Comparison of ENCODE assay signal across 12 cellular contexts in genomic region chr1:27614625-27615344, GRCh38. TPM values are rescaled to one million over a fixed set of nuclear protein-coding genes. Genes with fewer than 3 reads are reported as not detected.
DNase-seq lines count a peak whose midpoint lies in the region; FAIRE-seq and TF ChIP-seq lines count a peak whose summit lies in the region.
"Had no signal": no experiment of that assay in that cellular context is flagged by ENCODE, and none has a peak within 500 bp of the region (broad histone marks: within the 10 kb centered on the region; RNA-seq: fewer than 3 reads in every experiment).

No MANE protein-coding gene starts in this region.

- H3K4me3 ChIP-seq in HUES48 (ENCODE audit: low read depth, low read length), result peak overlapping the region; percentile 77
- peak overlapping the region; percentile 50 to 63 (median 54) for H3K4me3 ChIP-seq in H1 (ENCODE audit: extremely low read depth in 1 of 4, insufficient read depth in 2 of 4, low read depth in 3 of 4, low read length in 4 of 4)
- H3K4me3 ChIP-seq in neuronal stem cell (ENCODE audit: low read length in 2 of 2), result peak overlapping the region in 1 of 2 donors; percentile 69
- no peak overlapping the region for H3K4me3 ChIP-seq in SJCRH30

- H2AFZ ChIP-seq in H1 (ENCODE audit: low read length), result peak overlapping the region; percentile 57; the same call in 1 of the 2 replicates
- no peak overlapping the region for H2AFZ ChIP-seq in neuronal stem cell (ENCODE audit: low read length)

- H3K9ac ChIP-seq in HUES48 (ENCODE audit: low read depth, low read length) (no peak overlapping the region), H1 (replicated peaks in 1 of 4; ENCODE audit: extremely low read depth in 1 of 4, low read depth in 3 of 4, low read length in 3 of 4) (no peak overlapping the region; a peak in 1 of 7 replicates), neuronal stem cell (ENCODE audit: low read depth, low read length, poor library complexity) (peak overlapping the region; percentile 38)

- TF ChIP-seq POLR2A in H1 (IDR thresholded peaks at IDR 0.05; ENCODE audit: control extremely low read depth in 1 of 2, low read depth in 2 of 2, low read length in 2 of 2), result no peak

- H4K20me1 ChIP-seq in H1 (replicated peaks in 1 of 2; ENCODE audit: control insufficient read depth in 1 of 2, insufficient read depth in 2 of 2, low read length in 2 of 2), result peaks cover 0 to 2% of the 10 kb centered on the region in 2 experiments

- H3K4me2 ChIP-seq in H1 (ENCODE audit: insufficient read depth in 1 of 2, low read depth in 2 of 2, low read length in 2 of 2) (peak overlapping the region; percentile 94), neuronal stem cell (ENCODE audit: insufficient read depth, low read length, poor library complexity, severe bottlenecking) (peak overlapping the region; percentile 68)

- no peak for TF ChIP-seq EP300 in H1 (IDR thresholded peaks at IDR 0.05; ENCODE audit: borderline replicate concordance in 1 of 2, low read depth in 2 of 2, low read length in 2 of 2)

- H4K8ac ChIP-seq in H1 (ENCODE audit: extremely low read depth, insufficient read depth, low read length) (no peak overlapping the region), neuronal stem cell (ENCODE audit: low read depth, low read length) (no peak overlapping the region)

- no peak overlapping the region for H2BK15ac ChIP-seq in H1 (ENCODE audit: low read length)
- no peak overlapping the region for H2BK15ac ChIP-seq in neuronal stem cell (ENCODE audit: low read length)

- H3K4me1 ChIP-seq in HUES48 (ENCODE audit: control insufficient read depth, insufficient read depth, low read length) (0 out of 2 replicates have a peak, but pooled peaks cover 4% of the 10 kb centered on the region), H1 (replicated peaks in 1 of 4; ENCODE audit: control insufficient read depth in 3 of 4, insufficient read depth in 4 of 4, low read length in 3 of 4) (peaks cover 0 to 16% (median 9%) of the 10 kb centered on the region in 4 experiments; a peak in 6 of 7 replicates), neuronal stem cell (ENCODE audit: control insufficient read depth in 2 of 2, insufficient read depth in 1 of 2, low read depth in 1 of 2, low read length in 2 of 2) (peaks cover 2 to 8% of the 10 kb centered on the region in 2 donors), SJCRH30 (no peaks in the 10 kb centered on the region)

- H3K14ac ChIP-seq in H1 (ENCODE audit: insufficient read length) (no peak overlapping the region), neuronal stem cell (ENCODE audit: low read length) (peak overlapping the region; percentile 10)

- peak overlapping the region; percentile 80; the same call in 1 of the 2 replicates for H3K18ac ChIP-seq in H1 (ENCODE audit: extremely low read depth, low read length)
- H3K18ac ChIP-seq in neuronal stem cell (ENCODE audit: low read length), result peak overlapping the region; percentile 20

- no peaks in the 10 kb centered on the region for H3K9me3 ChIP-seq in HUES48 (ENCODE audit: control insufficient read depth, insufficient read depth, low read length)
- H3K9me3 ChIP-seq in H1 (ENCODE audit: insufficient read depth in 2 of 2, low read depth in 1 of 2, low read length in 1 of 2), result no peaks in the 10 kb centered on the region
- no peaks in the 10 kb centered on the region for H3K9me3 ChIP-seq in neuronal stem cell (replicated peaks in 1 of 2; ENCODE audit: control insufficient read depth in 2 of 2, insufficient read depth in 1 of 2, low read depth in 1 of 2, low read length in 2 of 2)
- H3K9me3 ChIP-seq in SJCRH30 (replicated peaks), result no peaks in the 10 kb centered on the region
- H3K9me3 ChIP-seq: esophagus squamous epithelium had no signal

- no peak overlapping the region for H2AK5ac ChIP-seq in H1 (ENCODE audit: low read depth, low read length)
- H2AK5ac ChIP-seq in neuronal stem cell (ENCODE audit: low read depth, low read length), result peak overlapping the region; percentile 24

- DNase-seq in H1 (ENCODE audit: low read depth in 1 of 2, low spot score in 2 of 2), result peak in 1 of 2 experiments; percentile 88
- no peak for DNase-seq in neuronal stem cell (ENCODE audit: low spot score)
- DNase-seq in NCI-H1092 treated with DMSO at 0.1 percent for 48 hours (lab: John Stamatoyannopoulos, UW), result no peak
- DNase-seq in NCI-H524 (lab: John Stamatoyannopoulos, UW), result no peak
- no peak for DNase-seq in SJCRH30
- DNase-seq: esophagus squamous epithelium; kidney; naive B cell; NCI-H1092; NCI-H446; stimulated activated CD8-positive, alpha-beta memory T cell treated with anti-CD3 and anti-CD28 coated beads, Interleukin-4, amount 100 ng/mL, for 48 hours had no signal

- no peak overlapping the region for H4K5ac ChIP-seq in H1 (ENCODE audit: insufficient read length, low read depth, low read length)

- H3K27me3 ChIP-seq in HUES48 (ENCODE audit: control insufficient read depth, insufficient read depth, low read length) (peaks cover 8% of the 10 kb centered on the region), H1 (replicated peaks in 1 of 4; ENCODE audit: control insufficient read depth in 3 of 4, extremely low read depth in 1 of 4, insufficient read depth in 3 of 4, low read length in 3 of 4) (peaks cover 0 to 11% (median 6%) of the 10 kb centered on the region in 4 experiments; a peak in 2 of 7 replicates), neuronal stem cell (ENCODE audit: control insufficient read depth in 3 of 3, insufficient read depth in 3 of 3, low read depth in 1 of 3, low read length in 3 of 3) (peaks cover 0 to 20% (median 0%) of the 10 kb centered on the region in 3 experiments), SJCRH30 (no peaks in the 10 kb centered on the region)
- H3K27me3 ChIP-seq: esophagus squamous epithelium had no signal

- POLR2A ChIA-PET in H1 (lab: Charles Lee; ENCODE audit: partially characterized antibody), result interaction anchor here (0.8 to 2.1 kb wide), 9 partner anchors 9 to 288 kb away, joined by 3 to 6 read pairs (median 3); partner anchors contain the start of genes AHDC1 and WASF2

- H3K56ac ChIP-seq in H1 (replicated peaks; ENCODE audit: insufficient read length, low read depth, low read length), result no peak overlapping the region

- H3K23ac ChIP-seq in H1 (ENCODE audit: insufficient read length) (no peak overlapping the region), neuronal stem cell (ENCODE audit: low read depth, low read length, poor library complexity) (peak overlapping the region; percentile 55)

- H3K27ac ChIP-seq in HUES48 (ENCODE audit: low read depth, low read length) (no peak overlapping the region), H1 (ENCODE audit: low read depth, low read length) (no peak overlapping the region), neuronal stem cell (replicated peaks; ENCODE audit: low read length) (no peak overlapping the region), SJCRH30 (no peak overlapping the region)
- H3K27ac ChIP-seq: esophagus squamous epithelium had no signal

- CTCF ChIA-PET in H1 (lab: Charles Lee; ENCODE audit: partially characterized antibody), result interaction anchor here (0.7 to 37.8 kb wide), 18 partner anchors 7 to 314 kb away, joined by 3 to 1807 read pairs (median 5); partner anchors contain the start of genes AHDC1, GPR3, IFI6 and WASF2

- H3K79me1 ChIP-seq in H1 (ENCODE audit: low read depth, low read length) (no peaks in the 10 kb centered on the region), neuronal stem cell (ENCODE audit: low read depth, low read length) (no peaks in the 10 kb centered on the region)

- H3K4ac ChIP-seq in H1 (replicated peaks; ENCODE audit: insufficient read length, low read depth, low read length), result peak overlapping the region; percentile 4
- no peak overlapping the region for H3K4ac ChIP-seq in neuronal stem cell (ENCODE audit: low read length)

- H4K91ac ChIP-seq in H1 (replicated peaks; ENCODE audit: insufficient read length, low read length), result no peak overlapping the region
- no peak overlapping the region for H4K91ac ChIP-seq in neuronal stem cell (ENCODE audit: low read depth, low read length, poor library complexity)

- FAIRE-seq in H1 (lab: Jason Lieb, UNC), result no peak
- FAIRE-seq: kidney had no signal

- 18% methylated on average over 15 of the region's 26 CpGs; no CpG with 5 or more reads in 1 of the 2 experiments for WGBS in H1 (ENCODE audit: extremely low coverage in 1 of 2, insufficient coverage in 1 of 2, insufficient read length in 1 of 2, insufficient replicate concordance in 2 of 2, low coverage in 1 of 2, low lambda C conversion rate in 2 of 2, missing lambda C conversion rate in 1 of 2), 2 experiments
- no CpG with 5 or more reads among the region's 26 CpGs for WGBS in neuronal stem cell (ENCODE audit: extremely low coverage in 2 of 2, insufficient read length in 2 of 2, insufficient replicate concordance in 1 of 2), 2 donors

- H2BK5ac ChIP-seq in H1 (ENCODE audit: low read depth, low read length) (peak overlapping the region; percentile 68; the same call in 1 of the 2 replicates), neuronal stem cell (ENCODE audit: low read length) (peak overlapping the region; percentile 4)

- TF ChIP-seq RAD21 in H1 (IDR thresholded peaks at IDR 0.05 in 1 of 2, conservative IDR thresholded peaks at IDR 0.05 in 1 of 2; ENCODE audit: low read depth in 2 of 2, low read length in 2 of 2), result no peak

- H2BK12ac ChIP-seq in H1 (ENCODE audit: low read depth, low read length) (peak overlapping the region; percentile 82; the same call in 1 of the 2 replicates), neuronal stem cell (ENCODE audit: low read length) (peak overlapping the region; percentile 77)

- 0 out of 2 replicates have a peak overlapping the region, but pooled peaks have one; percentile 0 for H2BK20ac ChIP-seq in H1 (ENCODE audit: low read length)

- H3K79me2 ChIP-seq in H1 (ENCODE audit: control insufficient read depth in 1 of 2, insufficient read depth in 2 of 2, low read length in 2 of 2), result no peaks in the 10 kb centered on the region

- H2BK120ac ChIP-seq in H1 (replicated peaks; ENCODE audit: low read depth, low read length) (no peak overlapping the region), neuronal stem cell (ENCODE audit: low read depth, low read length) (no peak overlapping the region)

- no peaks in the 10 kb centered on the region for H3K36me3 ChIP-seq in HUES48 (ENCODE audit: control insufficient read depth, insufficient read depth, low read length)
- no peaks in the 10 kb centered on the region for H3K36me3 ChIP-seq in H1 (ENCODE audit: control insufficient read depth in 2 of 4, insufficient read depth in 4 of 4, low read length in 3 of 4)
- no peaks in the 10 kb centered on the region for H3K36me3 ChIP-seq in neuronal stem cell (replicated peaks in 1 of 2; ENCODE audit: control insufficient read depth in 2 of 2, insufficient read depth in 2 of 2, low read length in 2 of 2)
- no peaks in the 10 kb centered on the region for H3K36me3 ChIP-seq in SJCRH30
- H3K36me3 ChIP-seq: esophagus squamous epithelium had no signal

- H3K23me2 ChIP-seq in H1 (ENCODE audit: low read depth, low read length), result peaks cover 7% of the 10 kb centered on the region

- no peak for TF ChIP-seq CTCF in H1 (IDR thresholded peaks at IDR 0.05; ENCODE audit: control extremely low read depth in 1 of 3, insufficient read depth in 1 of 3, low read depth in 1 of 3, low read length in 3 of 3)

RNA-seq across cellular contexts. Expression of gene AHDC1, which starts 10.8 kb away (rescaled TPM):
- total RNA-seq in H1 (2021; fragmentation: NEBNext Ultra II Directional; extraction: Animal tissue kit (Norgen Biotek cat#: 25700)), result 35.1 and 39.4 TPM in 2 replicates
- polyA plus RNA-seq in H1 (2011; rRNA removed), result 4.4 and 8.6 TPM in 2 replicates
- 3.3 TPM for polyA plus RNA-seq in H1 (2011; cell fraction: cytosol; rRNA removed)
- polyA plus RNA-seq in H1 (2011; cell fraction: nucleus; rRNA removed), result 17.1 TPM
- polyA plus RNA-seq in H1 (2012, experiment 1 of 2), result 18.4 to 23.0 TPM (median 21.1 TPM) in 4 replicates
- polyA plus RNA-seq in H1 (2012, experiment 2 of 2), result 17.0 TPM
- 11.2 TPM for polyA plus RNA-seq in H1 (2013, experiment 1 of 2)
- polyA plus RNA-seq in H1 (2013, experiment 2 of 2), result 11.1 TPM
- 4.4 and 6.1 TPM in 2 replicates for polyA minus RNA-seq in H1 (2011; rRNA and poly(A)+ RNA removed)
- polyA minus RNA-seq in H1 (2011; cell fraction: cytosol; rRNA and poly(A)+ RNA removed), result 11.9 TPM
- 10.5 TPM for polyA minus RNA-seq in H1 (2011; cell fraction: nucleus; rRNA and poly(A)+ RNA removed)
- 22.9 TPM for polyA plus RNA-seq in neuronal stem cell (2013, experiment 1 of 2)
- 22.9 TPM for polyA plus RNA-seq in neuronal stem cell (2013, experiment 2 of 2)
- total RNA-seq in SJCRH30 (2014; rRNA removed; shearing (Covaris generic)), result 29.7 and 30.6 TPM in 2 replicates

RNA-seq across cellular contexts. Expression of gene FGR, which starts 20.2 kb away (rescaled TPM):
- total RNA-seq in H1 (2021; fragmentation: NEBNext Ultra II Directional; extraction: Animal tissue kit (Norgen Biotek cat#: 25700)), result 0.22 and 0.36 TPM in 2 replicates
- polyA plus RNA-seq in H1 (2011; rRNA removed), result 0.86 and 0.95 TPM in 2 replicates
- 0.62 TPM for polyA plus RNA-seq in H1 (2011; cell fraction: cytosol; rRNA removed)
- 1.6 TPM for polyA plus RNA-seq in H1 (2011; cell fraction: nucleus; rRNA removed)
- polyA plus RNA-seq in H1 (2012, experiment 1 of 2), result 0.39 to 0.50 TPM (median 0.42 TPM) in 3 of 4 replicates, not detected in the other
- 0.18 TPM for polyA plus RNA-seq in H1 (2012, experiment 2 of 2)
- 0.34 TPM for polyA plus RNA-seq in H1 (2013, experiment 1 of 2)
- 0.33 TPM for polyA plus RNA-seq in H1 (2013, experiment 2 of 2)
- 0.57 and 1.2 TPM in 2 replicates for polyA minus RNA-seq in H1 (2011; rRNA and poly(A)+ RNA removed)
- polyA minus RNA-seq in H1 (2011; cell fraction: cytosol; rRNA and poly(A)+ RNA removed), result not detected
- 0.60 TPM for polyA minus RNA-seq in H1 (2011; cell fraction: nucleus; rRNA and poly(A)+ RNA removed)
- 0.03 TPM for polyA plus RNA-seq in neuronal stem cell (2013, experiment 1 of 2)
- 0.01 TPM for polyA plus RNA-seq in neuronal stem cell (2013, experiment 2 of 2)
- not detected in 2 replicates for total RNA-seq in SJCRH30 (2014; rRNA removed; shearing (Covaris generic))

RNA-seq across cellular contexts. Expression of gene IFI6, which starts 57.2 kb away (rescaled TPM):
- total RNA-seq in H1 (2021; fragmentation: NEBNext Ultra II Directional; extraction: Animal tissue kit (Norgen Biotek cat#: 25700)), result 4.9 and 6.1 TPM in 2 replicates
- polyA plus RNA-seq in H1 (2011; rRNA removed), result 13.0 and 13.2 TPM in 2 replicates
- 12.3 TPM for polyA plus RNA-seq in H1 (2011; cell fraction: cytosol; rRNA removed)
- 8.3 TPM for polyA plus RNA-seq in H1 (2011; cell fraction: nucleus; rRNA removed)
- 9.7 to 19.5 TPM (median 15.7 TPM) in 4 replicates for polyA plus RNA-seq in H1 (2012, experiment 1 of 2)
- 15.5 TPM for polyA plus RNA-seq in H1 (2012, experiment 2 of 2)
- polyA plus RNA-seq in H1 (2013, experiment 1 of 2), result 9.2 TPM
- polyA plus RNA-seq in H1 (2013, experiment 2 of 2), result 11.9 TPM
- polyA minus RNA-seq in H1 (2011; rRNA and poly(A)+ RNA removed), result 0.79 and 1.7 TPM in 2 replicates
- polyA minus RNA-seq in H1 (2011; cell fraction: cytosol; rRNA and poly(A)+ RNA removed), result 2.9 TPM
- polyA minus RNA-seq in H1 (2011; cell fraction: nucleus; rRNA and poly(A)+ RNA removed), result 1.9 TPM
- polyA plus RNA-seq in neuronal stem cell (2013, experiment 1 of 2), result 19.2 TPM
- polyA plus RNA-seq in neuronal stem cell (2013, experiment 2 of 2), result 19.4 TPM
- total RNA-seq in SJCRH30 (2014; rRNA removed; shearing (Covaris generic)), result 5.8 and 6.8 TPM in 2 replicates
